ENCODE assay signal across 8 cellular contexts in genomic region chrX:71532753-71533425, GRCh38. TPM values are rescaled to one million over a fixed set of nuclear protein-coding genes. Genes with fewer than 3 reads are reported as not detected.
DNase-seq lines count a peak whose midpoint lies in the region; ATAC-seq and TF ChIP-seq lines count a peak whose summit lies in the region.

Gene OGT (plus strand): TSS chrX:71533104. CDS start chrX:71533300, 196 bp downstream.

- DNase-seq in BJ (ENCODE audit: low read depth) (peak; percentile 75), NCI-H526 treated with DMSO at 0.1 percent for 48 hours (lab: John Stamatoyannopoulos, UW) (peak; percentile 91), coronary artery (ENCODE audit: low spot score) (peak; percentile 95)
- DNase-seq in activated CD4-positive, alpha-beta T cell treated with anti-CD3 and anti-CD28 coated beads, Interleukin-2, amount 10 ng/mL, durations not matched to agents 24 days and 14 days = peak; percentile 97
- DNase-seq in stimulated activated CD4-positive, alpha-beta T cell treated with anti-CD3 and anti-CD28 coated beads, Interleukin-1b, Interleukin-23, amount 100 ng/mL, for 24 hours (ENCODE audit: low read depth in 4 of 4, low spot score in 1 of 4) = peak; percentile 71 to 83 (median 78)

- no peaks in the 10 kb centered on the region for H3K36me3 ChIP-seq in BJ (ENCODE audit: control insufficient read depth, insufficient read depth, low read length)

- peak; percentile 87 for ATAC-seq in GM19324 (IDR thresholded peaks at IDR 0.05; ENCODE audit: low FRiP score, unreplicated experiment)
- ATAC-seq in HG03460 (IDR thresholded peaks at IDR 0.05; ENCODE audit: unreplicated experiment) = peak; percentile 80

- CTCF ChIA-PET in BJ (lab: Yijun Ruan, JAX) = interaction anchor here (0.5 to 1.7 kb wide), 4 partner anchors 10 to 20 kb away, joined by 3 to 4 read pairs (median 3); no protein-coding TSS in a partner anchor

- POLR2A ChIA-PET in BJ (lab: Charles Lee) = interaction anchor here (0.6 kb wide), 1 partner anchor 139 kb away, joined by 3 read pairs; no protein-coding TSS in a partner anchor

- H3K4me1 Mint-ChIP-seq in activated CD4-positive, alpha-beta T cell treated with anti-CD3 and anti-CD28 coated beads, Interleukin-2, amount 10 ng/mL, durations not matched to agents 24 days and 14 days = peaks cover 16% of the 10 kb centered on the region

- H3K4me3 Mint-ChIP-seq in activated CD4-positive, alpha-beta T cell treated with anti-CD3 and anti-CD28 coated beads, Interleukin-2, amount 10 ng/mL, durations not matched to agents 24 days and 14 days = peak within 1 kb of the TSS; percentile 100

- H3K9me3 Mint-ChIP-seq in activated CD4-positive, alpha-beta T cell treated with anti-CD3 and anti-CD28 coated beads, Interleukin-2, amount 10 ng/mL, durations not matched to agents 24 days and 14 days = peaks cover 4% of the 10 kb centered on the region

- H3K27me3 Mint-ChIP-seq in activated CD4-positive, alpha-beta T cell treated with anti-CD3 and anti-CD28 coated beads, Interleukin-2, amount 10 ng/mL, durations not matched to agents 24 days and 14 days = no peaks in the 10 kb centered on the region

- TF ChIP-seq CTCF in BJ (IDR thresholded peaks at IDR 0.05; ENCODE audit: insufficient read depth, low read depth, low read length) (no peak), coronary artery (IDR thresholded peaks at IDR 0.05) (no peak)

- peaks cover 36% of the 10 kb centered on the region for H3K36me3 Mint-ChIP-seq in activated CD4-positive, alpha-beta T cell treated with anti-CD3 and anti-CD28 coated beads, Interleukin-2, amount 10 ng/mL, durations not matched to agents 24 days and 14 days (ENCODE audit: low read depth)

- intact Hi-C loops in activated CD4-positive, alpha-beta T cell treated with anti-CD3 and anti-CD28 coated beads, Interleukin-2, amount 10 ng/mL, durations not matched to agents 24 days and 14 days (cut with micrococcal nuclease) = loop anchor here (1.0 to 10.0 kb wide), 8 partner anchors 8 to 742 kb away; partner anchors contain the start of genes CXCR3, IL2RG, NONO and RPS4X

- peak within 1 kb of the TSS; percentile 59 for H3K4me3 ChIP-seq in BJ (ENCODE audit: low read depth, low read length)
- peak within 1 kb of the TSS; percentile 81 for H3K4me3 ChIP-seq in coronary artery

- H3K27me3 ChIP-seq in BJ (ENCODE audit: control insufficient read depth, insufficient read depth, low read length) (no peaks in the 10 kb centered on the region), layer of hippocampus (ENCODE audit: control insufficient read depth, insufficient read depth, low read length) (no peaks in the 10 kb centered on the region)

- H3K27ac ChIP-seq in coronary artery (peak within 1 kb of the TSS; percentile 88 to 93), layer of hippocampus (ENCODE audit: low read depth, low read length) (peak within 1 kb of the TSS; percentile 92)

- H3K27ac Mint-ChIP-seq in activated CD4-positive, alpha-beta T cell treated with anti-CD3 and anti-CD28 coated beads, Interleukin-2, amount 10 ng/mL, durations not matched to agents 24 days and 14 days = peak within 1 kb of the TSS; percentile 99

RNA-seq across cellular contexts. Expression of gene OGT, which starts in this region (rescaled TPM):
- polyA plus RNA-seq in BJ (2011; rRNA removed) = 280 and 330 TPM in 2 replicates
- 162 and 204 TPM in 2 replicates for polyA minus RNA-seq in BJ (2011; rRNA and poly(A)+ RNA removed)
- total RNA-seq in activated CD4-positive, alpha-beta T cell treated with anti-CD3 and anti-CD28 coated beads, Interleukin-2, amount 10 ng/mL, durations not matched to agents 24 days and 14 days = 284 and 301 TPM in 2 replicates

Comparison
In these comparisons a context has a peak if more than half of its experiments do, and no peak if none do; other contexts are left out.
1. Peak in every context shown above with its lines: DNase-seq, ATAC-seq, H3K4me3 ChIP-seq and H3K27ac ChIP-seq.